ENCODE assay signal across 18 cellular contexts in the genomic region with DNA sequence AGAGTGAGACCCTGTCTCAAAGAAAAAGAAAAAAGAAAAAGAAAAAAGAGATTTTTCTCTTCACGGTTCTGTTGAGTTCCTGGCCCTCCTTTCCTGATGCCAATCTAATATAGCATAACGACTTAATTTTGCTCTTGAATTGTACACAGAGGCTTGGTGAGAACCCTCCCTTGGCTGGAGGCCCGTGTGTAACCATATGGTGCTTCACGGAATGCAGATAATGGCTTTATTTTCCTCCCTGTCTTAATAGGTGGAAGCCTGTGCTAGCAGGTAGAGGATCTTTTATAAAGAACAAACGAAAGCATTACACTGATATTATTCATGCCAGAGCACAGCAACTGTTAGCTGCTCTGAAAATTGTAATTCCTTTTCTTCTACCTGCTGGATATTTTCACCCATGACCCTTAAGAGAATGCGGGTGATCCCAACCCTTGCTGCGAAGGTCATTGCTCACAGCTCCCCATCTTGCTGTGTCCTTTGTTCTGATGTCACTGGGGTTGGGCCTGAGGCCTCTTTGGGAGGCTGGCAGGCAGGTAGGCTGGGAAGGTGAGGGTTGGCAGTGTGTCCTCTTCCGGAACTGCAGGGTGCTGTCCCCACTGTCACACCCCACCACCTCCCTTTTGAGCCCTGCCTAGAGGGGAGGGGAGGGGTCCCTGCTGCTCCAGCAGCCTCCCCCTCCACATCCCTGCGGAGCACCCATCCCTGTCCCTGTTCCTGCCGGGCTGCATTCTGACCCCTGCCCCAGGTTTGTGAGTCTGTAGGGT.
DNase-seq lines count a peak whose midpoint lies in the region; ATAC-seq and TF ChIP-seq lines count a peak whose summit lies in the region.
"Had no signal": no experiment of that assay in that cellular context is flagged by ENCODE, and none has a peak within 500 bp of the region (broad histone marks: within the 10 kb centered on the region; RNA-seq: fewer than 3 reads in every experiment).

No MANE protein-coding gene starts in this region.

- H3K36me3 ChIP-seq in mucosa of descending colon (ENCODE audit: low read depth): no peaks in the 10 kb centered on the region
- no peaks in the 10 kb centered on the region for H3K36me3 ChIP-seq in PC-9 (ENCODE audit: low read depth)
- H3K36me3 ChIP-seq: HAP-1 had no signal

- peaks cover 5% of the 10 kb centered on the region; the same call in 1 of the 2 replicates for H3F3A ChIP-seq in PC-9 (ENCODE audit: insufficient read depth, low read depth)

- intact Hi-C loops in mucosa of descending colon (cut with DNase I, micrococcal nuclease) (no loop called here), PC-9 (cut with micrococcal nuclease; ENCODE audit: unreplicated experiment) (loop anchor here (10.0 kb wide), 1 partner anchor 96 kb away; no protein-coding TSS in a partner anchor), MCF 10A (cut with micrococcal nuclease) (loop anchor here (10.0 kb wide), 1 partner anchor 1114 kb away; no protein-coding TSS in a partner anchor)

- peak; percentile 17 for DNase-seq in NCI-H82 (lab: John Stamatoyannopoulos, UW)
- no peak for DNase-seq in NCI-H82 treated with DMSO at 0.1 percent for 48 hours (lab: John Stamatoyannopoulos, UW; ENCODE audit: unreplicated experiment)
- DNase-seq in NCI-H524 treated with DMSO at 0.1 percent for 48 hours (lab: John Stamatoyannopoulos, UW): peak; percentile 40
- peak in 2 of 3 donors; percentile 58 to 77 for DNase-seq in mucosa of descending colon
- no peak for DNase-seq in PC-9
- no peak for DNase-seq in T1000 (lab: John Stamatoyannopoulos, UW)
- DNase-seq in MCF 10A (ENCODE audit: unreplicated experiment): no peak
- DNase-seq: COR-L47, DMS53, NCI-H187, NCI-H526, Right ventricle myocardium superior, SK-N-SH had no signal

- no TSS peak for BruUV-seq in PC-9 (replicated peaks; lab: Mats Ljungman, UMichigan)
- no TSS peak for BruUV-seq in MCF 10A (replicated peaks; lab: Mats Ljungman, UMichigan)

- H4K20me1 ChIP-seq in PC-9 (ENCODE audit: insufficient read depth): no peaks in the 10 kb centered on the region

- no peaks in the 10 kb centered on the region for H3K9me3 ChIP-seq in mucosa of descending colon
- no peaks in the 10 kb centered on the region for H3K9me3 ChIP-seq in PC-9 (ENCODE audit: insufficient read depth, low read depth)
- H3K9me3 ChIP-seq: A549, HAP-1, SK-N-SH had no signal

- no peak overlapping the region for H3K27ac Mint-ChIP-seq in MCF 10A (ENCODE audit: low read depth, unreplicated experiment)
- H3K27ac Mint-ChIP-seq: CD14-positive monocyte, IgD-negative memory B cell had no signal

- H3K36me3 Mint-ChIP-seq in MCF 10A (ENCODE audit: insufficient read depth, unreplicated experiment): no peaks in the 10 kb centered on the region
- H3K36me3 Mint-ChIP-seq: CD14-positive monocyte, IgD-negative memory B cell had no signal

- peaks cover 6% of the 10 kb centered on the region for H3K4me1 Mint-ChIP-seq in MCF 10A (ENCODE audit: insufficient read depth, unreplicated experiment)

- H3K27ac ChIP-seq in PC-9: no peak overlapping the region
- H3K27ac ChIP-seq: A549 had no signal

- no peaks in the 10 kb centered on the region for H3K27me3 Mint-ChIP-seq in MCF 10A (ENCODE audit: insufficient read depth, unreplicated experiment)

- no peak overlapping the region for H3K4me3 Mint-ChIP-seq in MCF 10A (ENCODE audit: unreplicated experiment)
- H3K4me3 Mint-ChIP-seq: CD14-positive monocyte, IgD-negative memory B cell had no signal

- H3K4me1 ChIP-seq in mucosa of descending colon (ENCODE audit: low read depth) (peaks cover 2% of the 10 kb centered on the region), PC-9 (replicated peaks; ENCODE audit: insufficient read depth) (peaks cover 13% of the 10 kb centered on the region)
- H3K4me1 ChIP-seq: A549, HAP-1 had no signal

- no peak overlapping the region for H3K4me2 ChIP-seq in PC-9
- H3K4me2 ChIP-seq: A549, SK-N-SH had no signal

- CTCF ChIA-PET in PC-9 (lab: Charles Lee) (no interaction called here), MCF 10A (lab: Yijun Ruan, JAX) (interaction anchor here (0.6 kb wide), 3 partner anchors 10 to 666 kb away, joined by 3 to 7 read pairs (median 4); no protein-coding TSS in a partner anchor)

- TF ChIP-seq CTCF in mucosa of descending colon (IDR thresholded peaks at IDR 0.05) (no peak), PC-9 (conservative IDR thresholded peaks at IDR 0.05) (no peak), MCF 10A (IDR thresholded peaks at IDR 0.05; ENCODE audit: unreplicated experiment) (no peak)

- no peaks in the 10 kb centered on the region for H3K9me3 Mint-ChIP-seq in MCF 10A (ENCODE audit: unreplicated experiment)

- H3K4me3 ChIP-seq in mucosa of descending colon (no peak overlapping the region), PC-9 (no peak overlapping the region)
- H3K4me3 ChIP-seq: A549, HAP-1 had no signal

- no peak overlapping the region for H2AFZ ChIP-seq in PC-9

- H3K27me3 ChIP-seq in PC-9 (ENCODE audit: insufficient read depth, low read depth): no peaks in the 10 kb centered on the region

- H3K79me2 ChIP-seq in PC-9 (ENCODE audit: low read depth): no peaks in the 10 kb centered on the region

- POLR2A ChIA-PET in PC-9 (lab: Charles Lee; ENCODE audit: unreplicated experiment) (no interaction called here), MCF 10A (lab: Yijun Ruan, JAX) (interaction anchor here (0.7 kb wide), 1 partner anchor 16 kb away, joined by 4 read pairs; no protein-coding TSS in a partner anchor)

- peak; percentile 67 for ATAC-seq in mucosa of descending colon
- ATAC-seq: A549, Panc1 had no signal

- no peaks in the 10 kb centered on the region for H3K9me2 ChIP-seq in PC-9 (ENCODE audit: insufficient read depth)
- H3K9me2 ChIP-seq: SK-N-SH had no signal

Comparison
In these comparisons a context has a peak if more than half of its experiments do, and no peak if none do; other contexts are left out.
1. DNase-seq: peak in NCI-H82 (single experiment), NCI-H524 treated with DMSO at 0.1 percent for 48 hours (single experiment) and mucosa of descending colon (2 of 3); none in NCI-H82 treated with DMSO at 0.1 percent for 48 hours (single experiment), PC-9 (0 of 2), T1000 (single experiment) and MCF 10A (single experiment).
2. intact Hi-C loops: an anchor here in PC-9 (10.0 kb wide) and MCF 10A (10.0 kb wide); none called in mucosa of descending colon.